ENCODE assay signal across 1 cellular context in the genomic region with DNA sequence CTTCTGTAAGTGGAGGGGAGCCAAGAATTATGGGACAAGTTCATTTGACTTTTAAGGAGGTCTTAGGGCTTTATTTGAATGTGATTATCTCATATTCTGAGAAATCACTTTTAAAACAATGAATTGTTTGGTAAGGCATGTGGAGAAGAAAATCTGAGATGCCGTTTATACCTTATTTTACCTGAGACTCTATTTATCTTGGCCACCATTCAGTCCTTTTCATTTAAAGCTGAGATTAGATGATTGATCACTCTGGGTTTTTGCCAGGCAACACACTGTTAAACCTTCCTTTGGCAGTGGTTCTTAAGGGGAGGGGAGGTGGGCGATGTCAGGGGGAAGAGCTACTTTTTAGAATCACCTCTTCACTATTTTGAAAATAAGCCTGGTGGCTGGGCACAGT.
A peak's percentile ranks its signal among the peaks of the same experiment; 100 is the strongest.
TF ChIP-seq lines count a peak whose summit lies in the region.

No MANE protein-coding gene starts in this region.

TF ChIP-seq in K562, 482 proteins besides CTCF, POLR2A, EP300 and RAD21:
- TF ChIP-seq PBX2 (CRISPR knock-in tag; IDR thresholded peaks at IDR 0.05; ENCODE audit: low read depth), result no peak
- TF ChIP-seq PBX2 (tag; conservative IDR thresholded peaks at IDR 0.05; ENCODE audit: low read depth), result 0 out of 2 replicates have a peak, but pooled peaks have one; percentile 24
- TF ChIP-seq BMI1 (IDR thresholded peaks at IDR 0.05; ENCODE audit: low read length), result no peak
- no peak for TF ChIP-seq SMAD2 (IDR thresholded peaks at IDR 0.05; ENCODE audit: low read depth, low read length)
- no peak for TF ChIP-seq HMGXB4 (CRISPR knock-in tag; IDR thresholded peaks at IDR 0.05)
- no peak for TF ChIP-seq RBM17 (IDR thresholded peaks at IDR 0.05; ENCODE audit: borderline replicate concordance, low read depth, low read length)
